In the genomic region with DNA sequence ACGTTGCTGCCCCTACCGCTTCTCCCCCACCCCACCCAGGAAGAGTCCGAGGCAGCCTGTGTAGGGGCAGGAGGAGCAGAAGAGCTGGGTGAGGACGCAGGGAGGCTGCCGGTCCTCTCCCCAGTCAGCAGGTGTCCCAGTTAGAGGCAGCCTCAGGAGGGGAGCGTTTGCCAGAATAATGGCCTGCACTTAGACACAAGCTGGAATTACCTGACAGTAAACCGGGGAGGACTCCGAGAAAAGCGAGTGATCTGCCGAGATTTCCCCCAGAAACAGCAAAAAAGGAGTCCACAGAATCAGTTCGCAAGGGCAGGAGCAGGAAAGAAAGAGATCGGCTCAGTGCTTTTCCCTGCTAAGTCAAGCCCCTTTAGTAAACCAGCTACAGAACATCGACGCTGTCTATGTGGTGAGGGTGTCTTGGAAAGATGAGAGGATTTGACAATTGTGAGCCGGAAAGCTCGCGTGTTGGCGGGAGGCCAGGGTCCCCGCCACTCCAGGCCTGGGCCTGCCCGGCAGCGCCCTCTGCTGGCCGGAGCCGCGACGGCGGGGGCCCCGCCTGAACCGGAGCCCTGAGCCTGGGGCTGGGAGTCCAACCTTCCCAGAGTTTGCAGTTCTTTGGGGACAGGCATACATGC, we compare ENCODE assay signal across 1 cellular context.
TF ChIP-seq lines count a peak whose summit lies in the region.

No MANE protein-coding gene starts in this region.

TF ChIP-seq in GM12878, 131 proteins besides CTCF, POLR2A, EP300 and RAD21 (continues in another document):
- TF ChIP-seq PAX5 (IDR thresholded peaks at IDR 0.05; ENCODE audit: borderline replicate concordance, low read depth, low read length) (no peak), RELA (IDR thresholded peaks at IDR 0.05; ENCODE audit: borderline replicate concordance, partially characterized antibody) (no peak), KDM1A (IDR thresholded peaks at IDR 0.05; ENCODE audit: borderline replicate concordance) (no peak), YY1 (IDR thresholded peaks at IDR 0.05; ENCODE audit: low read depth, low read length) (peak; percentile 79), POLR2AphosphoS5 (IDR thresholded peaks at IDR 0.05; ENCODE audit: low read length) (peak; percentile 54; the same call in 1 of the 2 replicates), ATF7 (IDR thresholded peaks at IDR 0.05; ENCODE audit: low read depth) (no peak), ZBTB33 (IDR thresholded peaks at IDR 0.05) (no peak), SUPT20H (IDR thresholded peaks at IDR 0.05; ENCODE audit: borderline replicate concordance, control insufficient read depth, low read depth, low read length) (no peak), RBBP5 (conservative IDR thresholded peaks at IDR 0.05) (no peak), SMC3 (IDR thresholded peaks at IDR 0.05; ENCODE audit: borderline replicate concordance, low read length) (peak; percentile 85), CEBPB (IDR thresholded peaks at IDR 0.05; ENCODE audit: borderline replicate concordance in 1 of 2, low read depth in 2 of 2, low read length in 2 of 2) (no peak), EGR1 (IDR thresholded peaks at IDR 0.05; ENCODE audit: borderline replicate concordance in 1 of 2, low read depth in 2 of 2, low read length in 2 of 2) (peak in 1 of 2 experiments; percentile 37; a peak in 1 of 3 replicates), MTA2 (IDR thresholded peaks at IDR 0.05; ENCODE audit: low read depth) (no peak), GATAD2B (conservative IDR thresholded peaks at IDR 0.05; ENCODE audit: low read depth) (no peak), BHLHE40 (IDR thresholded peaks at IDR 0.05; ENCODE audit: borderline replicate concordance in 1 of 2, low read depth in 2 of 2, low read length in 1 of 2) (peak; percentile 34 to 35; a peak in 1 of 4 replicates), RFX5 (IDR thresholded peaks at IDR 0.05; ENCODE audit: low read depth, low read length) (no peak), RB1 (IDR thresholded peaks at IDR 0.05; ENCODE audit: borderline replicate concordance) (peak; percentile 57; the same call in 1 of the 2 replicates), POLR2AphosphoS2 (IDR thresholded peaks at IDR 0.05; ENCODE audit: low read depth, low read length) (peak; percentile 46; the same call in 1 of the 2 replicates), ZNF24 (IDR thresholded peaks at IDR 0.05) (no peak), RCOR1 (conservative IDR thresholded peaks at IDR 0.05; ENCODE audit: low read depth, low read length) (no peak), TAF1 (IDR thresholded peaks at IDR 0.05; ENCODE audit: borderline replicate concordance, low read depth, low read length) (no peak), SMAD1 (IDR thresholded peaks at IDR 0.05; ENCODE audit: low read depth, partially characterized antibody) (peak; percentile 69), MTA3 (IDR thresholded peaks at IDR 0.05; ENCODE audit: borderline replicate concordance, low read length) (no peak), NBN (IDR thresholded peaks at IDR 0.05) (no peak), LARP7 (IDR thresholded peaks at IDR 0.05) (0 out of 2 replicates have a peak, but pooled peaks have one; percentile 35), ZBTB4 (CRISPR knock-in tag; IDR thresholded peaks at IDR 0.05) (no peak), POU2F2 (IDR thresholded peaks at IDR 0.05; ENCODE audit: borderline replicate concordance, low read depth, low read length) (0 out of 3 replicates have a peak, but pooled peaks have one; percentile 14), PBX3 (IDR thresholded peaks at IDR 0.05; ENCODE audit: insufficient replicate concordance, low read depth, low read length) (no peak), NRF1 (conservative IDR thresholded peaks at IDR 0.05; ENCODE audit: low read depth, low read length) (no peak), CBX3 (IDR thresholded peaks at IDR 0.05; ENCODE audit: borderline replicate concordance, low read depth) (no peak), JUNB (IDR thresholded peaks at IDR 0.05) (no peak), SIN3A (IDR thresholded peaks at IDR 0.05; ENCODE audit: low read depth, low read length) (no peak), MYB (IDR thresholded peaks at IDR 0.05; ENCODE audit: borderline replicate concordance, low read depth, low read length) (no peak), IRF4 (IDR thresholded peaks at IDR 0.05; ENCODE audit: low read depth, low read length) (no peak), ZNF217 (IDR thresholded peaks at IDR 0.05) (no peak), STAT3 (IDR thresholded peaks at IDR 0.05; ENCODE audit: low read depth, low read length) (no peak), NFYA (IDR thresholded peaks at IDR 0.05; ENCODE audit: borderline replicate concordance, low read depth, low read length) (no peak), CREB1 (IDR thresholded peaks at IDR 0.05; ENCODE audit: low read depth) (no peak), CBFB (IDR thresholded peaks at IDR 0.05; ENCODE audit: low read depth) (no peak), EZH2 (IDR thresholded peaks at IDR 0.05; ENCODE audit: borderline replicate concordance, control insufficient read depth, low read depth, low read length) (no peak), JUND (IDR thresholded peaks at IDR 0.05; ENCODE audit: low read depth, low read length) (no peak), SMARCA5 (IDR thresholded peaks at IDR 0.05) (peak; percentile 87), PRDM15 (CRISPR knock-in tag; IDR thresholded peaks at IDR 0.05) (no peak), NR2C2 (IDR thresholded peaks at IDR 0.05; ENCODE audit: borderline replicate concordance, control insufficient read depth, insufficient read length, low read depth) (no peak), NFXL1 (IDR thresholded peaks at IDR 0.05; ENCODE audit: borderline replicate concordance) (no peak)
- TF ChIP-seq, protein P1, sequence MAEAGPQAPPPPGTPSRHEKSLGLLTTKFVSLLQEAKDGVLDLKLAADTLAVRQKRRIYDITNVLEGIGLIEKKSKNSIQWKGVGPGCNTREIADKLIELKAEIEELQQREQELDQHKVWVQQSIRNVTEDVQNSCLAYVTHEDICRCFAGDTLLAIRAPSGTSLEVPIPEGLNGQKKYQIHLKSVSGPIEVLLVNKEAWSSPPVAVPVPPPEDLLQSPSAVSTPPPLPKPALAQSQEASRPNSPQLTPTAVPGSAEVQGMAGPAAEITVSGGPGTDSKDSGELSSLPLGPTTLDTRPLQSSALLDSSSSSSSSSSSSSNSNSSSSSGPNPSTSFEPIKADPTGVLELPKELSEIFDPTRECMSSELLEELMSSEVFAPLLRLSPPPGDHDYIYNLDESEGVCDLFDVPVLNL (IDR thresholded peaks at IDR 0.05; ENCODE audit: low read depth, low read length) = 0 out of 2 replicates have a peak, but pooled peaks have one; percentile 17
- TF ChIP-seq, protein P2, sequence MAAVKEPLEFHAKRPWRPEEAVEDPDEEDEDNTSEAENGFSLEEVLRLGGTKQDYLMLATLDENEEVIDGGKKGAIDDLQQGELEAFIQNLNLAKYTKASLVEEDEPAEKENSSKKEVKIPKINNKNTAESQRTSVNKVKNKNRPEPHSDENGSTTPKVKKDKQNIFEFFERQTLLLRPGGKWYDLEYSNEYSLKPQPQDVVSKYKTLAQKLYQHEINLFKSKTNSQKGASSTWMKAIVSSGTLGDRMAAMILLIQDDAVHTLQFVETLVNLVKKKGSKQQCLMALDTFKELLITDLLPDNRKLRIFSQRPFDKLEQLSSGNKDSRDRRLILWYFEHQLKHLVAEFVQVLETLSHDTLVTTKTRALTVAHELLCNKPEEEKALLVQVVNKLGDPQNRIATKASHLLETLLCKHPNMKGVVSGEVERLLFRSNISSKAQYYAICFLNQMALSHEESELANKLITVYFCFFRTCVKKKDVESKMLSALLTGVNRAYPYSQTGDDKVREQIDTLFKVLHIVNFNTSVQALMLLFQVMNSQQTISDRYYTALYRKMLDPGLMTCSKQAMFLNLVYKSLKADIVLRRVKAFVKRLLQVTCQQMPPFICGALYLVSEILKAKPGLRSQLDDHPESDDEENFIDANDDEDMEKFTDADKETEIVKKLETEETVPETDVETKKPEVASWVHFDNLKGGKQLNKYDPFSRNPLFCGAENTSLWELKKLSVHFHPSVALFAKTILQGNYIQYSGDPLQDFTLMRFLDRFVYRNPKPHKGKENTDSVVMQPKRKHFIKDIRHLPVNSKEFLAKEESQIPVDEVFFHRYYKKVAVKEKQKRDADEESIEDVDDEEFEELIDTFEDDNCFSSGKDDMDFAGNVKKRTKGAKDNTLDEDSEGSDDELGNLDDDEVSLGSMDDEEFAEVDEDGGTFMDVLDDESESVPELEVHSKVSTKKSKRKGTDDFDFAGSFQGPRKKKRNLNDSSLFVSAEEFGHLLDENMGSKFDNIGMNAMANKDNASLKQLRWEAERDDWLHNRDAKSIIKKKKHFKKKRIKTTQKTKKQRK (IDR thresholded peaks at IDR 0.05; ENCODE audit: low read depth, low read length) = no peak
- TF ChIP-seq, protein P3, sequence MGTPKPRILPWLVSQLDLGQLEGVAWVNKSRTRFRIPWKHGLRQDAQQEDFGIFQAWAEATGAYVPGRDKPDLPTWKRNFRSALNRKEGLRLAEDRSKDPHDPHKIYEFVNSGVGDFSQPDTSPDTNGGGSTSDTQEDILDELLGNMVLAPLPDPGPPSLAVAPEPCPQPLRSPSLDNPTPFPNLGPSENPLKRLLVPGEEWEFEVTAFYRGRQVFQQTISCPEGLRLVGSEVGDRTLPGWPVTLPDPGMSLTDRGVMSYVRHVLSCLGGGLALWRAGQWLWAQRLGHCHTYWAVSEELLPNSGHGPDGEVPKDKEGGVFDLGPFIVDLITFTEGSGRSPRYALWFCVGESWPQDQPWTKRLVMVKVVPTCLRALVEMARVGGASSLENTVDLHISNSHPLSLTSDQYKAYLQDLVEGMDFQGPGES (IDR thresholded peaks at IDR 0.05) = no peak
